11 cellular contexts compared by ENCODE assay signal in genomic region chr19:38321646-38322323, GRCh38. TPM values are rescaled to one million over a fixed set of nuclear protein-coding genes. Genes with fewer than 3 reads are reported as not detected.
DNase-seq lines count a peak whose midpoint lies in the region; ATAC-seq and TF ChIP-seq lines count a peak whose summit lies in the region.
"Had no signal": no experiment of that assay in that cellular context is flagged by ENCODE, and none has a peak within 500 bp of the region (broad histone marks: within the 10 kb centered on the region; RNA-seq: fewer than 3 reads in every experiment).

No MANE protein-coding gene starts in this region.

- H4K20me1 ChIP-seq in fibroblast of lung (ENCODE audit: control insufficient read depth, extremely low read depth, insufficient read depth, low read length), result no peaks in the 10 kb centered on the region

- peaks cover 11 to 26% of the 10 kb centered on the region in 2 donors for H3K36me3 Mint-ChIP-seq in CD4-positive, alpha-beta memory T cell
- H3K36me3 Mint-ChIP-seq in T-cell, result peaks cover 8% of the 10 kb centered on the region

- H3K4me2 ChIP-seq in fibroblast of lung (ENCODE audit: extremely low read depth, insufficient read depth, low read length), result peak overlapping the region; percentile 49

- peak overlapping the region in 7 of 8 donors; percentile 12 to 85 (median 42) for H3K4me3 Mint-ChIP-seq in CD4-positive, alpha-beta memory T cell
- H3K4me3 Mint-ChIP-seq in T-cell, result peak overlapping the region; percentile 29 to 85 (median 66)

- no peak overlapping the region for H2AFZ ChIP-seq in fibroblast of lung (ENCODE audit: low read length)

- intact Hi-C loops in CD4-positive, alpha-beta memory T cell (cut with micrococcal nuclease), result no loop called here

- H3K36me3 ChIP-seq in CD4-positive, alpha-beta memory T cell (ENCODE audit: insufficient read depth, low read length), result peaks cover 4% of the 10 kb centered on the region
- peaks cover 6% of the 10 kb centered on the region for H3K36me3 ChIP-seq in fibroblast of lung (ENCODE audit: control insufficient read depth, insufficient read depth, low read length)

- no peak overlapping the region for H3K4me3 ChIP-seq in CD4-positive, alpha-beta memory T cell (ENCODE audit: low read length in 2 of 2)
- peak overlapping the region in 3 of 4 experiments; percentile 3 to 71 (median 18) for H3K4me3 ChIP-seq in fibroblast of lung (replicated peaks in 1 of 4; ENCODE audit: control extremely low read depth in 1 of 4, insufficient read depth in 1 of 4, low read depth in 3 of 4, low read length in 4 of 4)

- no peaks in the 10 kb centered on the region for H3K9me3 Mint-ChIP-seq in CD4-positive, alpha-beta memory T cell
- no peaks in the 10 kb centered on the region for H3K9me3 Mint-ChIP-seq in T-cell

- H3K27me3 Mint-ChIP-seq in CD4-positive, alpha-beta memory T cell, result no peaks in the 10 kb centered on the region
- no peaks in the 10 kb centered on the region for H3K27me3 Mint-ChIP-seq in T-cell

- peaks cover 24 to 57% (median 37%) of the 10 kb centered on the region in 4 donors for H3K4me1 Mint-ChIP-seq in CD4-positive, alpha-beta memory T cell
- peaks cover 43 to 50% (median 48%) of the 10 kb centered on the region in 3 donors for H3K4me1 Mint-ChIP-seq in T-cell

- no peak overlapping the region for H3K27ac ChIP-seq in CD4-positive, alpha-beta memory T cell (ENCODE audit: low read depth, low read length)
- H3K27ac ChIP-seq in fibroblast of lung (ENCODE audit: insufficient read depth, low read length), result peak overlapping the region; percentile 40

- peak overlapping the region; percentile 40 for H3K9ac ChIP-seq in fibroblast of lung (ENCODE audit: insufficient read depth, low read length)

- CTCF ChIA-PET in CD4-positive, alpha-beta memory T cell (lab: Charles Lee; ENCODE audit: partially characterized antibody), result interaction anchor here (1.5 kb wide), 1 partner anchor 77 kb away, joined by 6 read pairs; no protein-coding TSS in a partner anchor
- CTCF ChIA-PET in T-cell (lab: Charles Lee), result interaction anchor here in 1 of 2 donors (0.6 kb wide), 1 partner anchor 422 kb away, joined by 9 read pairs; no protein-coding TSS in a partner anchor

- no peak for DNase-seq in CD4-positive, alpha-beta memory T cell
- DNase-seq in T-cell (no peak), fibroblast of lung (ENCODE audit: low read depth in 2 of 2) (peak; percentile 25 to 46), omental fat pad (ENCODE audit: low spot score) (peak; percentile 47), NCI-H748 treated with DMSO at 0.1 percent for 48 hours (lab: John Stamatoyannopoulos, UW) (no peak), T1000 (lab: John Stamatoyannopoulos, UW) (no peak)
- DNase-seq: activated CD4-positive, alpha-beta T cell treated with anti-CD3 and anti-CD28 coated beads, Interleukin-2, amount 50 U/mL, for 48 hours; glutamatergic neuron; NCI-H2171 treated with DMSO at 0.1 percent for 48 hours had no signal

- peaks cover 26% of the 10 kb centered on the region for H3K79me2 ChIP-seq in fibroblast of lung (ENCODE audit: control insufficient read depth, insufficient read depth, low read length)

- peak overlapping the region; percentile 41 to 90 (median 74) for H3K27ac Mint-ChIP-seq in CD4-positive, alpha-beta memory T cell
- H3K27ac Mint-ChIP-seq in T-cell, result peak overlapping the region; percentile 58 to 70

- no peaks in the 10 kb centered on the region for H3K27me3 ChIP-seq in CD4-positive, alpha-beta memory T cell (ENCODE audit: insufficient read depth, low read length)
- H3K27me3 ChIP-seq in fibroblast of lung (ENCODE audit: control insufficient read depth, insufficient read depth, low read length), result no peaks in the 10 kb centered on the region

- ATAC-seq in T-cell (replicated peaks in 1 of 4), result no peak
- peak; percentile 93 for ATAC-seq in omental fat pad (ENCODE audit: low FRiP score)
- ATAC-seq in GM21367 (IDR thresholded peaks at IDR 0.05; ENCODE audit: unreplicated experiment), result no peak
- no peak for ATAC-seq in HG02571 (IDR thresholded peaks at IDR 0.05; ENCODE audit: unreplicated experiment)

- no peaks in the 10 kb centered on the region for H3K9me3 ChIP-seq in CD4-positive, alpha-beta memory T cell (ENCODE audit: control insufficient read depth in 1 of 2, low read length in 2 of 2)
- H3K9me3 ChIP-seq in fibroblast of lung (ENCODE audit: control insufficient read depth, insufficient read depth, low read depth, low read length), result no peaks in the 10 kb centered on the region

- TF ChIP-seq CTCF in fibroblast of lung (conservative IDR thresholded peaks at IDR 0.05 in 1 of 2, IDR thresholded peaks at IDR 0.05 in 1 of 2; ENCODE audit: low read depth in 1 of 2, low read length in 2 of 2), result no peak
- TF ChIP-seq CTCF in omental fat pad (IDR thresholded peaks at IDR 0.05), result no peak

- H3K4me1 ChIP-seq in CD4-positive, alpha-beta memory T cell (ENCODE audit: insufficient read depth, low read length), result peaks cover 35% of the 10 kb centered on the region
- peaks cover 12% of the 10 kb centered on the region for H3K4me1 ChIP-seq in fibroblast of lung (ENCODE audit: control insufficient read depth, extremely low read depth, insufficient read depth, low read length)

- POLR2A ChIA-PET in CD4-positive, alpha-beta memory T cell (lab: Charles Lee; ENCODE audit: partially characterized antibody), result no interaction called here
- POLR2A ChIA-PET in T-cell (lab: Charles Lee), result interaction anchor here in 1 of 2 donors (0.6 kb wide), 1 partner anchor 78 kb away, joined by 11 read pairs; no protein-coding TSS in a partner anchor

RNA-seq across cellular contexts. Expression of gene KCNK6, which starts 2.1 kb away (rescaled TPM):
- 10 to 100 TPM; 14.5 to 14.9 TPM for total RNA-seq in CD4-positive, alpha-beta memory T cell
- 1 to 10 TPM; 1.3 to 7.4 TPM for polyA plus RNA-seq in CD4-positive, alpha-beta memory T cell
- total RNA-seq in T-cell (10 to 100 TPM in 3 of 5 donors, 1 to 10 TPM in 2; 4.8 to 12.9 (median 12.6) TPM), fibroblast of lung (1.8 and 3.0 TPM in 2 replicates), omental fat pad (10 to 100 TPM in 1 of 4 donors, 1 to 10 TPM in 3; 4.1 to 11.4 (median 7.2) TPM)
- polyA plus RNA-seq in fibroblast of lung, result 4.0 and 48.1 TPM in 2 replicates
- 4.1 and 52.8 TPM in 2 replicates for polyA plus RNA-seq in fibroblast of lung (2012)
- polyA minus RNA-seq in fibroblast of lung (ENCODE audit: low replicate concordance), result 2.3 and 37.9 TPM in 2 replicates

RNA-seq across cellular contexts. Expression of gene YIF1B, which starts 6.0 kb away (rescaled TPM):
- 10 to 100 TPM; 35.8 to 38.4 TPM for total RNA-seq in CD4-positive, alpha-beta memory T cell
- polyA plus RNA-seq in CD4-positive, alpha-beta memory T cell, result 10 to 100 TPM; 44.6 to 57.4 TPM
- total RNA-seq in T-cell (10 to 100 TPM; 28.1 to 39.1 (median 34.1) TPM), fibroblast of lung (32.6 and 73.3 TPM in 2 replicates), omental fat pad (10 to 100 TPM; 26.2 to 52.8 (median 31.4) TPM)
- 67.2 and 96.5 TPM in 2 replicates for polyA plus RNA-seq in fibroblast of lung
- polyA plus RNA-seq in fibroblast of lung (2012), result 96.8 and 126 TPM in 2 replicates
- 133 and 206 TPM in 2 replicates for polyA minus RNA-seq in fibroblast of lung (ENCODE audit: low replicate concordance)

RNA-seq across cellular contexts. Expression of gene CATSPERG, which starts 13.8 kb away (rescaled TPM):
- 10 to 100 TPM; 23.3 to 27.0 TPM for total RNA-seq in CD4-positive, alpha-beta memory T cell
- 1 to 10 TPM; 2.2 to 3.7 TPM for polyA plus RNA-seq in CD4-positive, alpha-beta memory T cell
- 10 to 100 TPM; 11.1 to 27.2 (median 21.2) TPM for total RNA-seq in T-cell
- 1.3 and 2.0 TPM in 2 replicates for total RNA-seq in fibroblast of lung
- 0.16 and 0.43 TPM in 2 replicates for polyA plus RNA-seq in fibroblast of lung
- 0.14 TPM in 1 of 2 replicates, not detected in the other for polyA plus RNA-seq in fibroblast of lung (2012)
- 1.2 TPM in 1 of 2 replicates, not detected in the other for polyA minus RNA-seq in fibroblast of lung (ENCODE audit: low replicate concordance)
- total RNA-seq in omental fat pad, result 1 to 10 TPM; 2.8 to 6.6 (median 4.3) TPM

RNA-seq across cellular contexts. Expression of gene C19orf33, which starts 17.7 kb away (rescaled TPM):
- not detected for total RNA-seq in CD4-positive, alpha-beta memory T cell
- not detected for polyA plus RNA-seq in CD4-positive, alpha-beta memory T cell
- total RNA-seq in T-cell (1 to 10 TPM in 2 of 5 donors, under 1 TPM in 1, not detected in 2; 0.56 to 1.4 (median 1.3) TPM), fibroblast of lung (not detected in 2 replicates), omental fat pad (10 to 100 TPM; 28.8 to 76.9 (median 47.2) TPM)
- not detected in 2 replicates for polyA plus RNA-seq in fibroblast of lung
- 0.37 TPM in 1 of 2 replicates, not detected in the other for polyA plus RNA-seq in fibroblast of lung (2012)
- polyA minus RNA-seq in fibroblast of lung (ENCODE audit: low replicate concordance), result not detected in 2 replicates

RNA-seq across cellular contexts. Expression of gene PSMD8, which starts 52.6 kb away (rescaled TPM):
- 10 to 100 TPM; 89.6 to 90.6 TPM for total RNA-seq in CD4-positive, alpha-beta memory T cell
- 100 to 1,000 TPM; 178 to 197 TPM for polyA plus RNA-seq in CD4-positive, alpha-beta memory T cell
- total RNA-seq in T-cell, result 10 to 100 TPM; 76.4 to 95.2 (median 85.8) TPM
- total RNA-seq in fibroblast of lung, result 190 and 217 TPM in 2 replicates
- 287 and 366 TPM in 2 replicates for polyA plus RNA-seq in fibroblast of lung
- polyA plus RNA-seq in fibroblast of lung (2012), result 221 and 297 TPM in 2 replicates
- polyA minus RNA-seq in fibroblast of lung (ENCODE audit: low replicate concordance), result 338 and 417 TPM in 2 replicates
- 100 to 1,000 TPM; 177 to 505 (median 425) TPM for total RNA-seq in omental fat pad

Comparison
In these comparisons a context has a peak if more than half of its experiments do, and no peak if none do; other contexts are left out.
1. DNase-seq: peak in fibroblast of lung (2 of 2) and omental fat pad (single experiment); none in CD4-positive, alpha-beta memory T cell (0 of 5), T-cell (0 of 34), NCI-H748 treated with DMSO at 0.1 percent for 48 hours (single experiment) and T1000 (single experiment).
2. H3K4me3 ChIP-seq: peak in fibroblast of lung (3 of 4); none in CD4-positive, alpha-beta memory T cell (0 of 2).